Comparison of ENCODE assay signal across 27 cellular contexts in genomic region chr4:151997461-151997860, GRCh38.
"Had no signal": no experiment of that assay in that cellular context is flagged by ENCODE, and none has a peak within 500 bp of the region (broad histone marks: within the 10 kb centered on the region; RNA-seq: fewer than 3 reads in every experiment).

No MANE protein-coding gene starts in this region.

- ATAC-seq: body of pancreas, PC-3 had no signal

- H3K36me3 Mint-ChIP-seq: activated naive CD4-positive, alpha-beta T cell treated with anti-CD3 and anti-CD28 coated beads, Interleukin-2, amount 50 U/mL, for 72 hours had no signal

- DNase-seq: activated CD4-positive, alpha-beta T cell treated with anti-CD3 and anti-CD28 coated beads, Interleukin-2, amount 50 U/mL, for 4 hours; activated gamma-delta T cell treated with Interleukin-2 at 50 U/mL for 16 hours; activated naive CD4-positive, alpha-beta T cell treated with anti-CD3 and anti-CD28 coated beads for 36 hours; activated T-cell treated with anti-CD3 and anti-CD28 coated beads, Interleukin-2, amount 50 U/mL, for 24 hours; adrenal gland; body of pancreas; cerebellar nuclear complex; Kasumi-1; KG1; MG63; NCI-H1048; NCI-H1105 treated with DMSO at 0.1 percent for 48 hours; NCI-H1436; NCI-H1694 treated with DMSO at 0.1 percent for 48 hours; NCI-H2029; NCI-H510A; NCI-H526; NCI-H748 treated with DMSO at 0.1 percent for 48 hours; NK-92 treated with Interleukin-12 subunit alpha and Interleukin-12 subunit beta, amount 100 ng/mL, for 24 hours; PC-3; Peyer's patch; RPMI8226; SHP77 treated with DMSO at 0.1 percent for 48 hours; SK-N-SH had no signal

- H3K4me3 Mint-ChIP-seq: activated naive CD4-positive, alpha-beta T cell treated with anti-CD3 and anti-CD28 coated beads for 36 hours; activated T-cell treated with anti-CD3 and anti-CD28 coated beads, Interleukin-2, amount 50 U/mL, for 24 hours; T-helper 1 cell treated with Interleukin-12 subunit alpha and Interleukin-12 subunit beta and Interleukin-4 antibody, amounts not matched to agents 30 μg/mL and 1 μg/mL, for 36 hours; T-helper 2 cell treated with Interferon-gamma antibody and Interleukin-4, amounts not matched to agents 5 μg/mL and 100 μg/mL, for 36 hours had no signal

- H3K27ac Mint-ChIP-seq: activated naive CD4-positive, alpha-beta T cell treated with anti-CD3 and anti-CD28 coated beads for 36 hours; activated naive CD4-positive, alpha-beta T cell treated with anti-CD3 and anti-CD28 coated beads, Interleukin-2, amount 50 U/mL, for 72 hours; activated T-cell treated with anti-CD3 and anti-CD28 coated beads, Interleukin-2, amount 50 U/mL, for 24 hours; T-helper 1 cell treated with Interleukin-12 subunit alpha and Interleukin-12 subunit beta and Interleukin-4 antibody, amounts not matched to agents 30 μg/mL and 1 μg/mL, for 36 hours; T-helper 2 cell treated with Interferon-gamma antibody and Interleukin-4, amounts not matched to agents 5 μg/mL and 100 μg/mL, for 36 hours had no signal

- H3K9me3 Mint-ChIP-seq: activated naive CD4-positive, alpha-beta T cell treated with anti-CD3 and anti-CD28 coated beads for 36 hours; activated T-cell treated with anti-CD3 and anti-CD28 coated beads, Interleukin-2, amount 50 U/mL, for 24 hours; T-helper 2 cell treated with Interferon-gamma antibody and Interleukin-4, amounts not matched to agents 5 μg/mL and 100 μg/mL, for 36 hours had no signal

- H3K27me3 Mint-ChIP-seq: activated T-cell treated with anti-CD3 and anti-CD28 coated beads, Interleukin-2, amount 50 U/mL, for 24 hours had no signal
